Comparison of ENCODE assay signal across 9 cellular contexts in genomic region chr22:38503021-38503420, GRCh38. TPM values are rescaled to one million over a fixed set of nuclear protein-coding genes. Genes with fewer than 3 reads are reported as not detected.
A peak's percentile ranks its signal among the peaks of the same experiment; 100 is the strongest.
DNase-seq lines count a peak whose midpoint lies in the region; ATAC-seq, FAIRE-seq and TF ChIP-seq lines count a peak whose summit lies in the region.
"Had no signal": no experiment of that assay in that cellular context is flagged by ENCODE, and none has a peak within 500 bp of the region (broad histone marks: within the 10 kb centered on the region; RNA-seq: fewer than 3 reads in every experiment).

No MANE protein-coding gene starts in this region.

- intact Hi-C loops in gastrocnemius medialis (cut with DNase I; ENCODE audit: low total_unique reads) = loop anchor here (5.0 to 10.0 kb wide), 2 partner anchors 186 to 232 kb away; partner anchors contain the start of gene CSNK1E

- DNase-seq in GM12891 (ENCODE audit: insufficient read length, low spot score) (no peak), T-cell (no peak), fibroblast of lung (ENCODE audit: low read depth in 2 of 2) (no peak), gastrocnemius medialis (no peak), NCI-H1436 treated with DMSO at 0.1 percent for 48 hours (lab: John Stamatoyannopoulos, UW) (no peak), NCI-H2029 (lab: John Stamatoyannopoulos, UW) (no peak), iPS-NIHi7 (ENCODE audit: extremely low spot score) (no peak), hippocampal formation (lab: John Stamatoyannopoulos, UW) (no peak)
- DNase-seq: activated gamma-delta T cell treated with Interleukin-2 at 50 U/mL for 16 hours had no signal

- CTCF ChIA-PET in T-cell (lab: Charles Lee) = interaction anchor here in 1 of 2 donors (0.6 to 0.9 kb wide), 3 partner anchors 10 to 71 kb away, joined by 3 to 6 read pairs (median 4); no protein-coding TSS in a partner anchor

- peak overlapping the region; percentile 18 for H3K27ac ChIP-seq in fibroblast of lung (ENCODE audit: insufficient read depth, low read length)
- H3K27ac ChIP-seq in gastrocnemius medialis = peak overlapping the region; percentile 94 to 100 (median 98)

- in situ Hi-C loops in gastrocnemius medialis (cut with MboI; ENCODE audit: low sequenced_read_pairs in 4 of 4) = no loop called here

- peak overlapping the region; percentile 60 for H3K4me2 ChIP-seq in fibroblast of lung (ENCODE audit: extremely low read depth, insufficient read depth, low read length)

- no peaks in the 10 kb centered on the region for H3K9me3 ChIP-seq in fibroblast of lung (ENCODE audit: control insufficient read depth, insufficient read depth, low read depth, low read length)
- no peaks in the 10 kb centered on the region for H3K9me3 ChIP-seq in gastrocnemius medialis

- no peak for ATAC-seq in T-cell (replicated peaks in 1 of 4)
- ATAC-seq in gastrocnemius medialis = no peak

- peaks cover 11% of the 10 kb centered on the region for H4K20me1 ChIP-seq in fibroblast of lung (ENCODE audit: control insufficient read depth, extremely low read depth, insufficient read depth, low read length)

- H3K4me3 ChIP-seq in fibroblast of lung (replicated peaks in 1 of 4; ENCODE audit: control extremely low read depth in 1 of 4, insufficient read depth in 1 of 4, low read depth in 3 of 4, low read length in 4 of 4) (peak overlapping the region; percentile 63 to 100 (median 96)), gastrocnemius medialis (peak overlapping the region; percentile 27 to 95 (median 85))

- no peak overlapping the region for H2AFZ ChIP-seq in fibroblast of lung (ENCODE audit: low read length)

- TF ChIP-seq CTCF in fibroblast of lung (conservative IDR thresholded peaks at IDR 0.05 in 1 of 2, IDR thresholded peaks at IDR 0.05 in 1 of 2; ENCODE audit: low read depth in 1 of 2, low read length in 2 of 2) = no peak
- no peak for TF ChIP-seq CTCF in gastrocnemius medialis (IDR thresholded peaks at IDR 0.05 in 4 of 5, conservative IDR thresholded peaks at IDR 0.05 in 1 of 5)

- H3K4me3 Mint-ChIP-seq in T-cell = peak overlapping the region; percentile 91 to 99 (median 99)

- H3K36me3 ChIP-seq in fibroblast of lung (ENCODE audit: control insufficient read depth, insufficient read depth, low read length) = peaks cover 17% of the 10 kb centered on the region
- H3K36me3 ChIP-seq in gastrocnemius medialis = peaks cover 0 to 24% of the 10 kb centered on the region in 2 donors

- peak overlapping the region; percentile 53 to 81 for H3K27ac Mint-ChIP-seq in T-cell

- H3K79me2 ChIP-seq in fibroblast of lung (ENCODE audit: control insufficient read depth, insufficient read depth, low read length) = peaks cover 77% of the 10 kb centered on the region

- FAIRE-seq in GM12891 (lab: Jason Lieb, UNC) = no peak

- no peak for TF ChIP-seq POLR2A in GM12891 (IDR thresholded peaks at IDR 0.05; ENCODE audit: low read depth, low read length)
- TF ChIP-seq POLR2A in gastrocnemius medialis (IDR thresholded peaks at IDR 0.05) = no peak

- H3K4me1 ChIP-seq in fibroblast of lung (ENCODE audit: control insufficient read depth, extremely low read depth, insufficient read depth, low read length) (peaks cover 3% of the 10 kb centered on the region), gastrocnemius medialis (peaks cover 41 to 49% of the 10 kb centered on the region in 2 donors)

- H3K27me3 ChIP-seq in fibroblast of lung (ENCODE audit: control insufficient read depth, insufficient read depth, low read length) = no peaks in the 10 kb centered on the region
- no peaks in the 10 kb centered on the region for H3K27me3 ChIP-seq in gastrocnemius medialis

- H3K9me3 Mint-ChIP-seq in T-cell = no peaks in the 10 kb centered on the region

- H3K9ac ChIP-seq in fibroblast of lung (ENCODE audit: insufficient read depth, low read length) = peak overlapping the region; percentile 28

- H3K27me3 Mint-ChIP-seq in T-cell = peaks cover 0 to 2% of the 10 kb centered on the region in 2 donors

- POLR2A ChIA-PET in T-cell (lab: Charles Lee) = no interaction called here

- peaks cover 56% of the 10 kb centered on the region for H3K36me3 Mint-ChIP-seq in T-cell

- peaks cover 68 to 83% (median 73%) of the 10 kb centered on the region in 3 donors for H3K4me1 Mint-ChIP-seq in T-cell

TF ChIP-seq in GM12891, 5 proteins besides CTCF, POLR2A, EP300 and RAD21:
- TF ChIP-seq TAF1 (IDR thresholded peaks at IDR 0.05; ENCODE audit: low read depth, low read length) = no peak
- peak; percentile 46; the same call in 1 of the 2 replicates for TF ChIP-seq POLR2AphosphoS5 (IDR thresholded peaks at IDR 0.05; ENCODE audit: low read depth, low read length)

RNA-seq across cellular contexts. Expression of gene DDX17, which starts 3.1 kb away (rescaled TPM):
- polyA plus RNA-seq in GM12891 (2012; ENCODE audit: low read depth, missing spikeins) = 142 TPM
- total RNA-seq in T-cell (100 to 1,000 TPM; 589 to 907 (median 850) TPM), fibroblast of lung (362 and 420 TPM in 2 replicates), gastrocnemius medialis (100 to 1,000 TPM; 108 to 329 (median 206) TPM)
- 244 and 325 TPM in 2 replicates for polyA plus RNA-seq in fibroblast of lung
- polyA plus RNA-seq in fibroblast of lung (2012) = 86.7 and 115 TPM in 2 replicates
- polyA minus RNA-seq in fibroblast of lung (ENCODE audit: low replicate concordance) = 215 and 259 TPM in 2 replicates

RNA-seq across cellular contexts. Expression of gene KDELR3, which starts 35.1 kb away (rescaled TPM):
- 0.69 TPM for polyA plus RNA-seq in GM12891 (2012; ENCODE audit: low read depth, missing spikeins)
- under 1 TPM in 3 of 5 donors, not detected in 2; 0.20 to 0.29 (median 0.25) TPM for total RNA-seq in T-cell
- 42.1 and 78.8 TPM in 2 replicates for total RNA-seq in fibroblast of lung
- polyA plus RNA-seq in fibroblast of lung = 161 and 305 TPM in 2 replicates
- 102 and 170 TPM in 2 replicates for polyA plus RNA-seq in fibroblast of lung (2012)
- 86.3 and 150 TPM in 2 replicates for polyA minus RNA-seq in fibroblast of lung (ENCODE audit: low replicate concordance)
- 1 to 10 TPM in 2 of 4 donors, under 1 TPM in 1, not detected in 1; 0.34 to 2.0 (median 1.3) TPM for total RNA-seq in gastrocnemius medialis

RNA-seq across cellular contexts. Expression of gene KCNJ4, which starts 48.0 kb away (rescaled TPM):
- not detected for polyA plus RNA-seq in GM12891 (2012; ENCODE audit: low read depth, missing spikeins)
- total RNA-seq in T-cell (not detected), fibroblast of lung (not detected in 2 replicates), gastrocnemius medialis (not detected)
- polyA plus RNA-seq in fibroblast of lung = not detected in 2 replicates
- not detected in 2 replicates for polyA plus RNA-seq in fibroblast of lung (2012)
- polyA minus RNA-seq in fibroblast of lung (ENCODE audit: low replicate concordance) = not detected in 2 replicates

Comparison
In these comparisons a context has a peak if more than half of its experiments do, and no peak if none do; other contexts are left out.
1. RNA of gene KDELR3, which starts 35.1 kb away (total RNA-seq): 42.1 to 78.8 TPM in fibroblast of lung; 0.34 to 2.0 TPM in gastrocnemius medialis and 0.20 to 0.29 TPM in T-cell; every median in the first group is over 10 times any median in the second.